Comparison of ENCODE assay signal across 1 cellular context in the genomic region with DNA sequence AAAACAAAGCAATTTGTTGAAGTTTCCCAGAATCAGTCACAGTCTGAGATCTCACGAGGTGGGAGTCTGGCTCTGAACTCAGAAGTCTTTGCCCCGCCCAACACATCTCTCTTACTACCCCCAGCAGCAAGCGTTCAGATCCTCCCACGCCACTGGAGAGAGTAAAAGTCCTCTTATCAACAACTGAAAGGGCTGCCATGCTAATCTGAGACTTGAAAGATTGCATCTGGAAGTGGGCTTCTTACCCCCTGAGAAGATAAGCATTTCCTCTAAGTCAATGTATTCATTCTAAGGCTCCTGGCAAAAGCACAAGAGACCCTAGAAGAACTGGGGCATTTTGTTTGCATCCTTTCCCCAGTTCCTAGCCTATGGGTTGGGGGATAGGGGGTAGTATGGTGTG.
TF ChIP-seq lines count a peak whose summit lies in the region.

No MANE protein-coding gene starts in this region.

TF ChIP-seq in WTC11, 78 proteins besides CTCF, POLR2A, EP300 and RAD21 (continued from another document):
- TF ChIP-seq, protein P1, sequence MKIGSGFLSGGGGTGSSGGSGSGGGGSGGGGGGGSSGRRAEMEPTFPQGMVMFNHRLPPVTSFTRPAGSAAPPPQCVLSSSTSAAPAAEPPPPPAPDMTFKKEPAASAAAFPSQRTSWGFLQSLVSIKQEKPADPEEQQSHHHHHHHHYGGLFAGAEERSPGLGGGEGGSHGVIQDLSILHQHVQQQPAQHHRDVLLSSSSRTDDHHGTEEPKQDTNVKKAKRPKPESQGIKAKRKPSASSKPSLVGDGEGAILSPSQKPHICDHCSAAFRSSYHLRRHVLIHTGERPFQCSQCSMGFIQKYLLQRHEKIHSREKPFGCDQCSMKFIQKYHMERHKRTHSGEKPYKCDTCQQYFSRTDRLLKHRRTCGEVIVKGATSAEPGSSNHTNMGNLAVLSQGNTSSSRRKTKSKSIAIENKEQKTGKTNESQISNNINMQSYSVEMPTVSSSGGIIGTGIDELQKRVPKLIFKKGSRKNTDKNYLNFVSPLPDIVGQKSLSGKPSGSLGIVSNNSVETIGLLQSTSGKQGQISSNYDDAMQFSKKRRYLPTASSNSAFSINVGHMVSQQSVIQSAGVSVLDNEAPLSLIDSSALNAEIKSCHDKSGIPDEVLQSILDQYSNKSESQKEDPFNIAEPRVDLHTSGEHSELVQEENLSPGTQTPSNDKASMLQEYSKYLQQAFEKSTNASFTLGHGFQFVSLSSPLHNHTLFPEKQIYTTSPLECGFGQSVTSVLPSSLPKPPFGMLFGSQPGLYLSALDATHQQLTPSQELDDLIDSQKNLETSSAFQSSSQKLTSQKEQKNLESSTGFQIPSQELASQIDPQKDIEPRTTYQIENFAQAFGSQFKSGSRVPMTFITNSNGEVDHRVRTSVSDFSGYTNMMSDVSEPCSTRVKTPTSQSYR (CRISPR knock-in tag; IDR thresholded peaks at IDR 0.05) = no peak
- TF ChIP-seq CBFB (CRISPR knock-in tag; IDR thresholded peaks at IDR 0.05; ENCODE audit: low read depth) (no peak), CREM (CRISPR knock-in tag; IDR thresholded peaks at IDR 0.05) (no peak), TCF7 (CRISPR knock-in tag; IDR thresholded peaks at IDR 0.05; ENCODE audit: low read depth) (no peak), ZNF423 (CRISPR knock-in tag; IDR thresholded peaks at IDR 0.05) (no peak)
- TF ChIP-seq, protein P2, sequence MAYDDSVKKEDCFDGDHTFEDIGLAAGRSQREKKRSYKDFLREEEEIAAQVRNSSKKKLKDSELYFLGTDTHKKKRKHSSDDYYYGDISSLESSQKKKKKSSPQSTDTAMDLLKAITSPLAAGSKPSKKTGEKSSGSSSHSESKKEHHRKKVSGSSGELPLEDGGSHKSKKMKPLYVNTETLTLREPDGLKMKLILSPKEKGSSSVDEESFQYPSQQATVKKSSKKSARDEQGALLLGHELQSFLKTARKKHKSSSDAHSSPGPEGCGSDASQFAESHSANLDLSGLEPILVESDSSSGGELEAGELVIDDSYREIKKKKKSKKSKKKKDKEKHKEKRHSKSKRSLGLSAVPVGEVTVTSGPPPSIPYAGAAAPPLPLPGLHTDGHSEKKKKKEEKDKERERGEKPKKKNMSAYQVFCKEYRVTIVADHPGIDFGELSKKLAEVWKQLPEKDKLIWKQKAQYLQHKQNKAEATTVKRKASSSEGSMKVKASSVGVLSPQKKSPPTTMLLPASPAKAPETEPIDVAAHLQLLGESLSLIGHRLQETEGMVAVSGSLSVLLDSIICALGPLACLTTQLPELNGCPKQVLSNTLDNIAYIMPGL (CRISPR knock-in tag; IDR thresholded peaks at IDR 0.05) = no peak
- TF ChIP-seq, protein P3, sequence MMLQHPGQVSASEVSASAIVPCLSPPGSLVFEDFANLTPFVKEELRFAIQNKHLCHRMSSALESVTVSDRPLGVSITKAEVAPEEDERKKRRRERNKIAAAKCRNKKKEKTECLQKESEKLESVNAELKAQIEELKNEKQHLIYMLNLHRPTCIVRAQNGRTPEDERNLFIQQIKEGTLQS (CRISPR knock-in tag; conservative IDR thresholded peaks at IDR 0.05) = no peak
- TF ChIP-seq, protein P4, sequence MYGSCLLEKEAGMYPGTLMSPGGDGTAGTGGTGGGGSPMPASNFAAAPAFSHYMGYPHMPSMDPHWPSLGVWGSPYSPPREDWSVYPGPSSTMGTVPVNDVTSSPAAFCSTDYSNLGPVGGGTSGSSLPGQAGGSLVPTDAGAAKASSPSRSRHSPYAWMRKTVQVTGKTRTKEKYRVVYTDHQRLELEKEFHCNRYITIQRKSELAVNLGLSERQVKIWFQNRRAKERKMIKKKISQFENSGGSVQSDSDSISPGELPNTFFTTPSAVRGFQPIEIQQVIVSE (CRISPR knock-in tag; IDR thresholded peaks at IDR 0.05; ENCODE audit: borderline replicate concordance) = no peak
- TF ChIP-seq, protein P5, sequence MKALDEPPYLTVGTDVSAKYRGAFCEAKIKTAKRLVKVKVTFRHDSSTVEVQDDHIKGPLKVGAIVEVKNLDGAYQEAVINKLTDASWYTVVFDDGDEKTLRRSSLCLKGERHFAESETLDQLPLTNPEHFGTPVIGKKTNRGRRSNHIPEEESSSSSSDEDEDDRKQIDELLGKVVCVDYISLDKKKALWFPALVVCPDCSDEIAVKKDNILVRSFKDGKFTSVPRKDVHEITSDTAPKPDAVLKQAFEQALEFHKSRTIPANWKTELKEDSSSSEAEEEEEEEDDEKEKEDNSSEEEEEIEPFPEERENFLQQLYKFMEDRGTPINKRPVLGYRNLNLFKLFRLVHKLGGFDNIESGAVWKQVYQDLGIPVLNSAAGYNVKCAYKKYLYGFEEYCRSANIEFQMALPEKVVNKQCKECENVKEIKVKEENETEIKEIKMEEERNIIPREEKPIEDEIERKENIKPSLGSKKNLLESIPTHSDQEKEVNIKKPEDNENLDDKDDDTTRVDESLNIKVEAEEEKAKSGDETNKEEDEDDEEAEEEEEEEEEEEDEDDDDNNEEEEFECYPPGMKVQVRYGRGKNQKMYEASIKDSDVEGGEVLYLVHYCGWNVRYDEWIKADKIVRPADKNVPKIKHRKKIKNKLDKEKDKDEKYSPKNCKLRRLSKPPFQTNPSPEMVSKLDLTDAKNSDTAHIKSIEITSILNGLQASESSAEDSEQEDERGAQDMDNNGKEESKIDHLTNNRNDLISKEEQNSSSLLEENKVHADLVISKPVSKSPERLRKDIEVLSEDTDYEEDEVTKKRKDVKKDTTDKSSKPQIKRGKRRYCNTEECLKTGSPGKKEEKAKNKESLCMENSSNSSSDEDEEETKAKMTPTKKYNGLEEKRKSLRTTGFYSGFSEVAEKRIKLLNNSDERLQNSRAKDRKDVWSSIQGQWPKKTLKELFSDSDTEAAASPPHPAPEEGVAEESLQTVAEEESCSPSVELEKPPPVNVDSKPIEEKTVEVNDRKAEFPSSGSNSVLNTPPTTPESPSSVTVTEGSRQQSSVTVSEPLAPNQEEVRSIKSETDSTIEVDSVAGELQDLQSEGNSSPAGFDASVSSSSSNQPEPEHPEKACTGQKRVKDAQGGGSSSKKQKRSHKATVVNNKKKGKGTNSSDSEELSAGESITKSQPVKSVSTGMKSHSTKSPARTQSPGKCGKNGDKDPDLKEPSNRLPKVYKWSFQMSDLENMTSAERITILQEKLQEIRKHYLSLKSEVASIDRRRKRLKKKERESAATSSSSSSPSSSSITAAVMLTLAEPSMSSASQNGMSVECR (CRISPR knock-in tag; IDR thresholded peaks at IDR 0.05; ENCODE audit: borderline replicate concordance) = no peak
- TF ChIP-seq, protein P6, sequence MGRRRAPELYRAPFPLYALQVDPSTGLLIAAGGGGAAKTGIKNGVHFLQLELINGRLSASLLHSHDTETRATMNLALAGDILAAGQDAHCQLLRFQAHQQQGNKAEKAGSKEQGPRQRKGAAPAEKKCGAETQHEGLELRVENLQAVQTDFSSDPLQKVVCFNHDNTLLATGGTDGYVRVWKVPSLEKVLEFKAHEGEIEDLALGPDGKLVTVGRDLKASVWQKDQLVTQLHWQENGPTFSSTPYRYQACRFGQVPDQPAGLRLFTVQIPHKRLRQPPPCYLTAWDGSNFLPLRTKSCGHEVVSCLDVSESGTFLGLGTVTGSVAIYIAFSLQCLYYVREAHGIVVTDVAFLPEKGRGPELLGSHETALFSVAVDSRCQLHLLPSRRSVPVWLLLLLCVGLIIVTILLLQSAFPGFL (CRISPR knock-in tag; IDR thresholded peaks at IDR 0.05; ENCODE audit: borderline replicate concordance) = no peak
- TF ChIP-seq, protein P7, sequence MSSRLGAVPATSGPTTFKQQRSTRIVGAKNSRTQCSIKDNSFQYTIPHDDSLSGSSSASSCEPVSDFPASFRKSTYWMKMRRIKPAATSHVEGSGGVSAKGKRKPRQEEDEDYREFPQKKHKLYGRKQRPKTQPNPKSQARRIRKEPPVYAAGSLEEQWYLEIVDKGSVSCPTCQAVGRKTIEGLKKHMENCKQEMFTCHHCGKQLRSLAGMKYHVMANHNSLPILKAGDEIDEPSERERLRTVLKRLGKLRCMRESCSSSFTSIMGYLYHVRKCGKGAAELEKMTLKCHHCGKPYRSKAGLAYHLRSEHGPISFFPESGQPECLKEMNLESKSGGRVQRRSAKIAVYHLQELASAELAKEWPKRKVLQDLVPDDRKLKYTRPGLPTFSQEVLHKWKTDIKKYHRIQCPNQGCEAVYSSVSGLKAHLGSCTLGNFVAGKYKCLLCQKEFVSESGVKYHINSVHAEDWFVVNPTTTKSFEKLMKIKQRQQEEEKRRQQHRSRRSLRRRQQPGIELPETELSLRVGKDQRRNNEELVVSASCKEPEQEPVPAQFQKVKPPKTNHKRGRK (CRISPR knock-in tag; IDR thresholded peaks at IDR 0.05; ENCODE audit: borderline replicate concordance) = no peak
